Comparison of ENCODE assay signal across 11 cellular contexts in genomic region chr16:81997738-81998137, GRCh38. TPM values are rescaled to one million over a fixed set of nuclear protein-coding genes. Genes with fewer than 3 reads are reported as not detected.
DNase-seq lines count a peak whose midpoint lies in the region; ATAC-seq and TF ChIP-seq lines count a peak whose summit lies in the region.
"Had no signal": no experiment of that assay in that cellular context is flagged by ENCODE, and none has a peak within 500 bp of the region (broad histone marks: within the 10 kb centered on the region; RNA-seq: fewer than 3 reads in every experiment).

No MANE protein-coding gene starts in this region.

- no peaks in the 10 kb centered on the region for H3K27me3 ChIP-seq in A673 (replicated peaks; ENCODE audit: insufficient read depth, low read depth, low read length, poor library complexity)

- H3K9me3 ChIP-seq in A673 (ENCODE audit: low read depth, low read length, poor library complexity, severe bottlenecking) (no peaks in the 10 kb centered on the region), mesodermal cell (ENCODE audit: control insufficient read depth, low read length) (no peaks in the 10 kb centered on the region)
- H3K9me3 ChIP-seq: prostate gland had no signal

- TF ChIP-seq CTCF in A673 (conservative IDR thresholded peaks at IDR 0.05; ENCODE audit: low read depth, low read length) (no peak), chondrocyte (IDR thresholded peaks at IDR 0.05) (no peak)

- H3K36me3 ChIP-seq in A673 (ENCODE audit: insufficient read depth, low read length, poor library complexity, severe bottlenecking) (no peaks in the 10 kb centered on the region), mesodermal cell (ENCODE audit: control insufficient read depth, insufficient read depth, low read length) (no peaks in the 10 kb centered on the region)
- H3K36me3 ChIP-seq: prostate gland had no signal

- H3K4me1 ChIP-seq in A673 (ENCODE audit: insufficient read depth, low read length, poor library complexity, severe bottlenecking) (no peaks in the 10 kb centered on the region), mesodermal cell (ENCODE audit: control insufficient read depth, insufficient read depth, low read length, poor library complexity, severe bottlenecking) (peaks cover 16% of the 10 kb centered on the region)
- H3K4me1 ChIP-seq: prostate gland had no signal

- H3K4me3 Mint-ChIP-seq in chondrocyte (ENCODE audit: unreplicated experiment), result no peak overlapping the region

- no peaks in the 10 kb centered on the region for H3K36me3 Mint-ChIP-seq in chondrocyte (ENCODE audit: low read depth)

- DNase-seq in A673 (ENCODE audit: low spot score) (peak; percentile 32), HuH-7.5 (ENCODE audit: low spot score) (peak; percentile 52), chondrocyte (ENCODE audit: low spot score) (no peak), SKM-1 (lab: John Stamatoyannopoulos, UW; ENCODE audit: unreplicated experiment) (no peak)
- DNase-seq: NCI-H187 had no signal

- CTCF ChIA-PET in A673 (lab: Charles Lee), result interaction anchor here (1.0 kb wide), 2 partner anchors 64 to 232 kb away, joined by 4 to 6 read pairs; no protein-coding TSS in a partner anchor

- WGBS in mesodermal cell (ENCODE audit: insufficient coverage in 2 of 2), 2 experiments, result 53 to 55% methylated on average over 2 of the region's 2 CpGs

- intact Hi-C loops in A673 (cut with micrococcal nuclease; ENCODE audit: unreplicated experiment), result no loop called here

- no TSS peak for BruUV-seq in A673 (replicated peaks; lab: Mats Ljungman, UMichigan)

- peaks cover 17% of the 10 kb centered on the region for H3K4me1 Mint-ChIP-seq in chondrocyte (ENCODE audit: low read depth)

- POLR2A ChIA-PET in A673 (lab: Charles Lee; ENCODE audit: low non-redundant PET), result no interaction called here

- ATAC-seq in GM21576 (IDR thresholded peaks at IDR 0.05; ENCODE audit: unreplicated experiment) (no peak), HG03039 (IDR thresholded peaks at IDR 0.05; ENCODE audit: unreplicated experiment) (no peak), GM18868 (IDR thresholded peaks at IDR 0.05; ENCODE audit: unreplicated experiment) (no peak)

- H3K27ac Mint-ChIP-seq in chondrocyte (ENCODE audit: unreplicated experiment), result peak overlapping the region; percentile 41

- H3K27ac ChIP-seq in A673 (ENCODE audit: low read depth, low read length, poor library complexity, severe bottlenecking) (no peak overlapping the region), mesodermal cell (ENCODE audit: low read depth, low read length, severe bottlenecking) (peak overlapping the region; percentile 88)
- H3K27ac ChIP-seq: prostate gland had no signal

- peaks cover 7% of the 10 kb centered on the region for H3K27me3 Mint-ChIP-seq in chondrocyte (ENCODE audit: low read depth)

- H3K4me3 ChIP-seq in A673 (ENCODE audit: low read depth, low read length, poor library complexity, severe bottlenecking) (no peak overlapping the region), mesodermal cell (ENCODE audit: extremely low read depth, insufficient read depth, low read length, poor library complexity, severe bottlenecking) (no peak overlapping the region)
- H3K4me3 ChIP-seq: prostate gland had no signal

- H3K9me3 Mint-ChIP-seq in chondrocyte (ENCODE audit: low read depth), result peaks cover 4% of the 10 kb centered on the region

RNA-seq across cellular contexts. Expression of gene SDR42E1, which starts 13.5 kb away (rescaled TPM):
- total RNA-seq in A673 (2021) (not detected in 2 replicates), chondrocyte (not detected in 3 replicates)
- polyA plus RNA-seq in mesodermal cell (2013, experiment 1 of 2), result 0.11 TPM
- not detected for polyA plus RNA-seq in mesodermal cell (2013, experiment 2 of 2)

RNA-seq across cellular contexts. Expression of gene HSD17B2, which starts 37.3 kb away (rescaled TPM):
- total RNA-seq in A673 (2021) (3.2 and 4.9 TPM in 2 replicates), chondrocyte (not detected in 3 replicates)
- polyA plus RNA-seq in mesodermal cell (2013, experiment 1 of 2), result 0.55 TPM
- not detected for polyA plus RNA-seq in mesodermal cell (2013, experiment 2 of 2)
- total RNA-seq: cardiac septum had no signal

Comparison
In these comparisons a context has a peak if more than half of its experiments do, and no peak if none do; other contexts are left out.
1. DNase-seq: peak in A673 (single experiment) and HuH-7.5 (single experiment); none in chondrocyte (single experiment) and SKM-1 (single experiment).